8 cellular contexts compared by ENCODE assay signal in genomic region chr12:116358850-116359761, GRCh38.
DNase-seq lines count a peak whose midpoint lies in the region; TF ChIP-seq lines count a peak whose summit lies in the region.

No MANE protein-coding gene starts in this region.

- peak overlapping the region; percentile 40 for H3K4me3 ChIP-seq in HUES6 (ENCODE audit: low read depth, low read length)
- H3K4me3 ChIP-seq in foreskin fibroblast (ENCODE audit: low read depth in 1 of 2, low read length in 2 of 2), result peak overlapping the region; percentile 14 to 29
- H3K4me3 ChIP-seq in neural cell (ENCODE audit: low read length), result peak overlapping the region; percentile 52

- peak overlapping the region; percentile 28 for H3K9ac ChIP-seq in HUES6 (ENCODE audit: low read length)
- peak overlapping the region; percentile 29 for H3K9ac ChIP-seq in neural cell (ENCODE audit: low read length)

- H3K27me3 ChIP-seq in HUES6 (ENCODE audit: control insufficient read depth, insufficient read depth, low read length) (no peaks in the 10 kb centered on the region), neural cell (ENCODE audit: insufficient read depth, low read depth, low read length) (no peaks in the 10 kb centered on the region)

- H2AFZ ChIP-seq in neural cell (ENCODE audit: low read depth, low read length), result no peak overlapping the region

- no peaks in the 10 kb centered on the region for H4K20me1 ChIP-seq in neural cell (ENCODE audit: insufficient read depth)

- H3K9me3 ChIP-seq in HUES6 (ENCODE audit: control insufficient read depth, insufficient read depth, low read depth, low read length) (no peaks in the 10 kb centered on the region), neural cell (ENCODE audit: low read length) (no peaks in the 10 kb centered on the region)

- peak; percentile 13 for TF ChIP-seq RAD21 in neural cell (conservative IDR thresholded peaks at IDR 0.05)

- H3K36me3 ChIP-seq in HUES6 (ENCODE audit: control insufficient read depth, insufficient read depth, low read length) (no peaks in the 10 kb centered on the region), neural cell (ENCODE audit: insufficient read depth, low read length) (no peaks in the 10 kb centered on the region)

- DNase-seq in A172 (ENCODE audit: low spot score) (peak; percentile 93), GM19240 (ENCODE audit: insufficient read length, low spot score) (peak; percentile 52), RPMI7951 (ENCODE audit: low read depth) (peak; percentile 96), foreskin fibroblast (peak; percentile 96 to 97)
- peak; percentile 89 for DNase-seq in activated effector memory CD4-positive, alpha-beta T cell treated with anti-CD3 and anti-CD28 coated beads, Interleukin-2, amount 50 U/mL, for 16 hours
- peak; percentile 39 for DNase-seq in stimulated activated naive CD4-positive, alpha-beta T cell treated with Interleukin-2 at 50 U/mL for 16 hours (lab: John Stamatoyannopoulos, UW)

- H3K4me2 ChIP-seq in neural cell (ENCODE audit: low read length), result no peak overlapping the region

- TF ChIP-seq EP300 in neural cell (conservative IDR thresholded peaks at IDR 0.05; ENCODE audit: poor library complexity, severe bottlenecking), result no peak

- no peaks in the 10 kb centered on the region for H3F3A ChIP-seq in neural cell (ENCODE audit: insufficient read depth, low read length, poor library complexity, severe bottlenecking)

- no peaks in the 10 kb centered on the region for H3K79me2 ChIP-seq in neural cell (replicated peaks; ENCODE audit: insufficient read depth, low read length)

- TF ChIP-seq CTCF in foreskin fibroblast (IDR thresholded peaks at IDR 0.05; ENCODE audit: low read depth, low read length), result no peak
- TF ChIP-seq CTCF in neural cell (IDR thresholded peaks at IDR 0.05; ENCODE audit: poor library complexity, severe bottlenecking), result no peak

- peaks cover 18% of the 10 kb centered on the region for H3K4me1 ChIP-seq in HUES6 (ENCODE audit: control insufficient read depth, insufficient read depth, low read length)

- peak overlapping the region; percentile 50; the same call in 1 of the 2 replicates for H3K27ac ChIP-seq in HUES6 (ENCODE audit: low read depth, low read length)
- peak overlapping the region; percentile 24 for H3K27ac ChIP-seq in neural cell (ENCODE audit: low read length)

- H3K9me2 ChIP-seq in neural cell (ENCODE audit: insufficient read depth, low read length), result no peaks in the 10 kb centered on the region

TF ChIP-seq in neural cell, 6 proteins besides CTCF, POLR2A, EP300 and RAD21:
- no peak for TF ChIP-seq EZH2 (IDR thresholded peaks at IDR 0.05; ENCODE audit: borderline replicate concordance, insufficient read depth, low read length, poor library complexity, severe bottlenecking)
- no peak for TF ChIP-seq TAF1 (IDR thresholded peaks at IDR 0.05; ENCODE audit: low read depth)
- TF ChIP-seq MXI1 (conservative IDR thresholded peaks at IDR 0.05; ENCODE audit: poor library complexity, severe bottlenecking), result no peak
- TF ChIP-seq POLR2AphosphoS5 (IDR thresholded peaks at IDR 0.05), result no peak
- TF ChIP-seq SMC3 (conservative IDR thresholded peaks at IDR 0.05; ENCODE audit: poor library complexity), result no peak
- no peak for TF ChIP-seq REST (IDR thresholded peaks at IDR 0.05; ENCODE audit: borderline replicate concordance)

Comparison
In these comparisons a context has a peak if more than half of its experiments do, and no peak if none do; other contexts are left out.
1. Peak in every context shown above with its lines: DNase-seq, H3K4me3 ChIP-seq and H3K27ac ChIP-seq.
2. DNase-seq: peak in every context shown above with its lines; median percentile 96 in foreskin fibroblast; 96 in RPMI7951; 93 in A172; 89 in activated effector memory CD4-positive, alpha-beta T cell treated with anti-CD3 and anti-CD28 coated beads, Interleukin-2, amount 50 U/mL, for 16 hours; 52 in GM19240; 39 in stimulated activated naive CD4-positive, alpha-beta T cell treated with Interleukin-2 at 50 U/mL for 16 hours.